ENCODE assay signal across 17 cellular contexts in genomic region chr10:131803863-131804425, GRCh38.
DNase-seq lines count a peak whose midpoint lies in the region; ATAC-seq and TF ChIP-seq lines count a peak whose summit lies in the region.
"Had no signal": no experiment of that assay in that cellular context is flagged by ENCODE, and none has a peak within 500 bp of the region (broad histone marks: within the 10 kb centered on the region; RNA-seq: fewer than 3 reads in every experiment).

No MANE protein-coding gene starts in this region.

- WGBS in hepatocyte (ENCODE audit: low lambda C conversion rate, missing lambda C conversion rate): 59% methylated on average over 9 of the region's 9 CpGs
- no CpG with 5 or more reads among the region's 9 CpGs for WGBS in neuronal stem cell (ENCODE audit: extremely low coverage in 2 of 2, insufficient read length in 2 of 2, insufficient replicate concordance in 1 of 2), 2 donors

- H4K91ac ChIP-seq in neuronal stem cell (ENCODE audit: low read depth, low read length, poor library complexity): no peak overlapping the region

- peaks cover 6% of the 10 kb centered on the region for H3K9me3 Mint-ChIP-seq in activated CD4-positive, alpha-beta memory T cell treated with anti-CD3 and anti-CD28 coated beads, Interleukin-2, amount 10 ng/mL, durations not matched to agents 7 days and 5 days
- peaks cover 12% of the 10 kb centered on the region for H3K9me3 Mint-ChIP-seq in activated CD4-positive, alpha-beta memory T cell treated with anti-CD3 and anti-CD28 coated beads for 36 hours

- no peaks in the 10 kb centered on the region for H3K27me3 Mint-ChIP-seq in activated CD4-positive, alpha-beta memory T cell treated with anti-CD3 and anti-CD28 coated beads, Interleukin-2, amount 10 ng/mL, durations not matched to agents 7 days and 5 days
- H3K27me3 Mint-ChIP-seq in activated CD4-positive, alpha-beta memory T cell treated with anti-CD3 and anti-CD28 coated beads for 36 hours: peaks cover 3% of the 10 kb centered on the region

- H4K8ac ChIP-seq in neuronal stem cell (ENCODE audit: low read depth, low read length): no peak overlapping the region

- POLR2A ChIA-PET in activated CD4-positive, alpha-beta memory T cell treated with anti-CD3 and anti-CD28 coated beads, Interleukin-2, amount 10 ng/mL, durations not matched to agents 7 days and 5 days (lab: Charles Lee): no interaction called here
- POLR2A ChIA-PET in activated CD4-positive, alpha-beta memory T cell treated with anti-CD3 and anti-CD28 coated beads for 36 hours (lab: Charles Lee): no interaction called here

- H2AK5ac ChIP-seq in neuronal stem cell (ENCODE audit: low read depth, low read length): no peak overlapping the region

- H3K4me1 Mint-ChIP-seq in activated CD4-positive, alpha-beta memory T cell treated with anti-CD3 and anti-CD28 coated beads, Interleukin-2, amount 10 ng/mL, durations not matched to agents 7 days and 5 days: no peaks in the 10 kb centered on the region
- H3K4me1 Mint-ChIP-seq in activated CD4-positive, alpha-beta memory T cell treated with anti-CD3 and anti-CD28 coated beads for 36 hours (ENCODE audit: low read depth): no peaks in the 10 kb centered on the region
- H3K4me1 Mint-ChIP-seq: CD4-positive, alpha-beta memory T cell had no signal

- no peak overlapping the region for H3K4me3 ChIP-seq in hepatocyte
- no peak overlapping the region for H3K4me3 ChIP-seq in neuronal stem cell (ENCODE audit: low read length in 2 of 2)
- H3K4me3 ChIP-seq in upper lobe of right lung: no peak overlapping the region
- H3K4me3 ChIP-seq in lower lobe of right lung: no peak overlapping the region
- H3K4me3 ChIP-seq: Peyer's patch had no signal

- no peaks in the 10 kb centered on the region for H3K36me3 ChIP-seq in hepatocyte (replicated peaks; ENCODE audit: insufficient read depth, low read depth)
- H3K36me3 ChIP-seq in neuronal stem cell (replicated peaks in 1 of 2; ENCODE audit: control insufficient read depth in 2 of 2, insufficient read depth in 2 of 2, low read length in 2 of 2): no peaks in the 10 kb centered on the region
- H3K36me3 ChIP-seq in upper lobe of right lung: no peaks in the 10 kb centered on the region
- H3K36me3 ChIP-seq in lower lobe of right lung: no peaks in the 10 kb centered on the region
- H3K36me3 ChIP-seq: BE2C, Peyer's patch had no signal

- CTCF ChIA-PET in activated CD4-positive, alpha-beta memory T cell treated with anti-CD3 and anti-CD28 coated beads, Interleukin-2, amount 10 ng/mL, durations not matched to agents 7 days and 5 days (lab: Charles Lee): no interaction called here
- CTCF ChIA-PET in activated CD4-positive, alpha-beta memory T cell treated with anti-CD3 and anti-CD28 coated beads for 36 hours (lab: Charles Lee): interaction anchor here (1.3 kb wide), 1 partner anchor 18 kb away, joined by 4 read pairs; no protein-coding TSS in a partner anchor

- no peak for TF ChIP-seq CTCF in hepatocyte (IDR thresholded peaks at IDR 0.05; ENCODE audit: poor library complexity)
- no peak for TF ChIP-seq CTCF in upper lobe of right lung (IDR thresholded peaks at IDR 0.05)
- no peak for TF ChIP-seq CTCF in lower lobe of right lung (IDR thresholded peaks at IDR 0.05)

- peak; percentile 5 for DNase-seq in activated CD4-positive, alpha-beta memory T cell treated with anti-CD3 and anti-CD28 coated beads, Interleukin-2, amount 10 ng/mL, durations not matched to agents 7 days and 5 days
- DNase-seq in activated CD4-positive, alpha-beta memory T cell treated with anti-CD3 and anti-CD28 coated beads for 36 hours: no peak
- DNase-seq in hepatocyte (ENCODE audit: low spot score): peak; percentile 37
- no peak for DNase-seq in neuronal stem cell (ENCODE audit: low spot score)
- peak; percentile 54 for DNase-seq in upper lobe of right lung
- DNase-seq in lower lobe of right lung: no peak
- no peak for DNase-seq in NCI-H526 (lab: John Stamatoyannopoulos, UW)
- DNase-seq: BE2C; CD4-positive, alpha-beta memory T cell; DMS79; NCI-H1436; NCI-H2029 treated with DMSO at 0.1 percent for 48 hours; Peyer's patch; Right ventricle myocardium superior had no signal

- H3K27me3 ChIP-seq in hepatocyte: no peaks in the 10 kb centered on the region
- peaks cover 0 to 15% (median 0%) of the 10 kb centered on the region in 3 experiments for H3K27me3 ChIP-seq in neuronal stem cell (ENCODE audit: control insufficient read depth in 3 of 3, insufficient read depth in 3 of 3, low read depth in 1 of 3, low read length in 3 of 3)
- H3K27me3 ChIP-seq in upper lobe of right lung: no peaks in the 10 kb centered on the region
- no peaks in the 10 kb centered on the region for H3K27me3 ChIP-seq in lower lobe of right lung (ENCODE audit: low read depth)
- H3K27me3 ChIP-seq: BE2C, Peyer's patch had no signal

- H3K4me2 ChIP-seq in hepatocyte: no peak overlapping the region
- no peak overlapping the region for H3K4me2 ChIP-seq in neuronal stem cell (ENCODE audit: insufficient read depth, low read length, poor library complexity, severe bottlenecking)

- H3K27ac Mint-ChIP-seq in activated CD4-positive, alpha-beta memory T cell treated with anti-CD3 and anti-CD28 coated beads, Interleukin-2, amount 10 ng/mL, durations not matched to agents 7 days and 5 days: no peak overlapping the region
- no peak overlapping the region for H3K27ac Mint-ChIP-seq in activated CD4-positive, alpha-beta memory T cell treated with anti-CD3 and anti-CD28 coated beads for 36 hours
- H3K27ac Mint-ChIP-seq: CD4-positive, alpha-beta memory T cell had no signal

- peak overlapping the region; percentile 63 for H3K18ac ChIP-seq in neuronal stem cell (ENCODE audit: low read length)

- H2BK15ac ChIP-seq in neuronal stem cell (ENCODE audit: low read length): no peak overlapping the region

- H3K4me3 Mint-ChIP-seq in activated CD4-positive, alpha-beta memory T cell treated with anti-CD3 and anti-CD28 coated beads, Interleukin-2, amount 10 ng/mL, durations not matched to agents 7 days and 5 days: no peak overlapping the region
- no peak overlapping the region for H3K4me3 Mint-ChIP-seq in activated CD4-positive, alpha-beta memory T cell treated with anti-CD3 and anti-CD28 coated beads for 36 hours
- H3K4me3 Mint-ChIP-seq: CD4-positive, alpha-beta memory T cell had no signal

- intact Hi-C loops in activated CD4-positive, alpha-beta memory T cell treated with anti-CD3 and anti-CD28 coated beads for 36 hours (cut with micrococcal nuclease): no loop called here
- intact Hi-C loops in upper lobe of right lung (cut with DNase I): no loop called here
- intact Hi-C loops in lower lobe of right lung (cut with DNase I): no loop called here

- H2AFZ ChIP-seq in hepatocyte (no peak overlapping the region), neuronal stem cell (ENCODE audit: low read length) (no peak overlapping the region)

- H3K14ac ChIP-seq in neuronal stem cell (ENCODE audit: low read length): no peak overlapping the region

- H3K4me1 ChIP-seq in hepatocyte (ENCODE audit: insufficient read depth) (peaks cover 6% of the 10 kb centered on the region), neuronal stem cell (ENCODE audit: control insufficient read depth in 2 of 2, insufficient read depth in 1 of 2, low read depth in 1 of 2, low read length in 2 of 2) (no peaks in the 10 kb centered on the region), upper lobe of right lung (no peaks in the 10 kb centered on the region), lower lobe of right lung (no peaks in the 10 kb centered on the region)
- H3K4me1 ChIP-seq: BE2C, Peyer's patch had no signal

- H3K36me3 Mint-ChIP-seq in activated CD4-positive, alpha-beta memory T cell treated with anti-CD3 and anti-CD28 coated beads, Interleukin-2, amount 10 ng/mL, durations not matched to agents 7 days and 5 days (ENCODE audit: low read depth): no peaks in the 10 kb centered on the region
- peaks cover 3% of the 10 kb centered on the region for H3K36me3 Mint-ChIP-seq in activated CD4-positive, alpha-beta memory T cell treated with anti-CD3 and anti-CD28 coated beads for 36 hours
- H3K36me3 Mint-ChIP-seq: CD4-positive, alpha-beta memory T cell had no signal

- H3K9me3 ChIP-seq in hepatocyte (ENCODE audit: low read depth): no peaks in the 10 kb centered on the region
- peaks cover 0 to 10% of the 10 kb centered on the region in 2 donors for H3K9me3 ChIP-seq in neuronal stem cell (replicated peaks in 1 of 2; ENCODE audit: control insufficient read depth in 2 of 2, insufficient read depth in 1 of 2, low read depth in 1 of 2, low read length in 2 of 2)
- H3K9me3 ChIP-seq in upper lobe of right lung: no peaks in the 10 kb centered on the region
- peaks cover 8% of the 10 kb centered on the region for H3K9me3 ChIP-seq in lower lobe of right lung
- H3K9me3 ChIP-seq: BE2C had no signal

- no peak overlapping the region for H3K4ac ChIP-seq in neuronal stem cell (ENCODE audit: low read length)

- no peaks in the 10 kb centered on the region for H3K79me2 ChIP-seq in hepatocyte

- no peak overlapping the region for H3K23ac ChIP-seq in neuronal stem cell (ENCODE audit: low read depth, low read length, poor library complexity)

- no peaks in the 10 kb centered on the region for H3K79me1 ChIP-seq in neuronal stem cell (ENCODE audit: low read depth, low read length)

- H2BK120ac ChIP-seq in neuronal stem cell (ENCODE audit: low read depth, low read length): no peak overlapping the region

- peak overlapping the region; percentile 26 for H3K27ac ChIP-seq in hepatocyte
- H3K27ac ChIP-seq in neuronal stem cell (replicated peaks; ENCODE audit: low read length): no peak overlapping the region
- no peak overlapping the region for H3K27ac ChIP-seq in upper lobe of right lung
- H3K27ac ChIP-seq in lower lobe of right lung: no peak overlapping the region
- H3K27ac ChIP-seq: 22Rv1, Peyer's patch had no signal

- no peaks in the 10 kb centered on the region for H4K20me1 ChIP-seq in hepatocyte (ENCODE audit: insufficient read depth, poor library complexity, severe bottlenecking)

- no peaks in the 10 kb centered on the region for H3K9me2 ChIP-seq in hepatocyte (replicated peaks; ENCODE audit: insufficient read depth)

- no peak overlapping the region for H3K9ac ChIP-seq in neuronal stem cell (ENCODE audit: low read depth, low read length, poor library complexity)

- H2BK5ac ChIP-seq in neuronal stem cell (ENCODE audit: low read length): no peak overlapping the region

- no peak overlapping the region for H2BK12ac ChIP-seq in neuronal stem cell (ENCODE audit: low read length)

- ATAC-seq in upper lobe of right lung: no peak
- no peak for ATAC-seq in lower lobe of right lung
- ATAC-seq in GM19395 (IDR thresholded peaks at IDR 0.05; ENCODE audit: unreplicated experiment): no peak
- ATAC-seq: HCT116 had no signal

Comparison
In these comparisons a context has a peak if more than half of its experiments do, and no peak if none do; other contexts are left out.
1. DNase-seq: peak in activated CD4-positive, alpha-beta memory T cell treated with anti-CD3 and anti-CD28 coated beads, Interleukin-2, amount 10 ng/mL, durations not matched to agents 7 days and 5 days (single experiment), hepatocyte (single experiment) and upper lobe of right lung (single experiment); none in activated CD4-positive, alpha-beta memory T cell treated with anti-CD3 and anti-CD28 coated beads for 36 hours (single experiment), neuronal stem cell (single experiment), lower lobe of right lung (single experiment) and NCI-H526 (0 of 2).